8 cellular contexts compared by ENCODE assay signal in genomic region chrX:16836371-16836770, GRCh38. TPM values are rescaled to one million over a fixed set of nuclear protein-coding genes. Genes with fewer than 3 reads are reported as not detected.
DNase-seq lines count a peak whose midpoint lies in the region; ATAC-seq, FAIRE-seq and TF ChIP-seq lines count a peak whose summit lies in the region.
"Had no signal": no experiment of that assay in that cellular context is flagged by ENCODE, and none has a peak within 500 bp of the region (broad histone marks: within the 10 kb centered on the region; RNA-seq: fewer than 3 reads in every experiment).

No MANE protein-coding gene starts in this region.

- ATAC-seq in pancreas = peak in 3 of 4 donors; percentile 78 to 82 (median 80)

- intact Hi-C loops in pancreas (cut with DNase I) (no loop called here), posterior vena cava (cut with DNase I) (no loop called here)

- H3K9me3 ChIP-seq in pancreas = no peaks in the 10 kb centered on the region

- H3K27ac ChIP-seq in pancreas = no peak overlapping the region

- no peak for TF ChIP-seq POLR2A in GM12891 (IDR thresholded peaks at IDR 0.05; ENCODE audit: low read depth, low read length)

- H3K36me3 ChIP-seq in pancreas = peaks cover 0 to 20% (median 0%) of the 10 kb centered on the region in 3 donors

- 57 to 87% methylated on average over 9 of the region's 9 CpGs for WGBS in pancreas, 2 donors

- no peaks in the 10 kb centered on the region for H3K4me1 ChIP-seq in pancreas

- H3K4me3 ChIP-seq in pancreas = no peak overlapping the region

- TF ChIP-seq CTCF in pancreas (IDR thresholded peaks at IDR 0.05) = peak in 1 of 4 donors; percentile 14

- H3K27me3 ChIP-seq in pancreas = no peaks in the 10 kb centered on the region

- peak; percentile 98 for FAIRE-seq in GM12891 (lab: Jason Lieb, UNC)
- no peak for FAIRE-seq in pancreas (lab: Jason Lieb, UNC)
- FAIRE-seq: TTC549 had no signal

- DNase-seq in GM12891 (ENCODE audit: insufficient read length, low spot score) (peak; percentile 16), LHCN-M2 (ENCODE audit: low read depth) (peak; percentile 71), dermis blood vessel endothelial cell (peak; percentile 75), pancreas (peak in 2 of 6 donors; percentile 10 to 21), COLO829 (ENCODE audit: low spot score) (no peak), posterior vena cava (ENCODE audit: low spot score) (no peak), C1 segment of cervical spinal cord (lab: John Stamatoyannopoulos, UW) (no peak)

TF ChIP-seq in GM12891, 5 proteins besides CTCF, POLR2A, EP300 and RAD21:
- TF ChIP-seq POU2F2 (IDR thresholded peaks at IDR 0.05; ENCODE audit: low read depth, low read length) (0 out of 2 replicates have a peak, but pooled peaks have one; percentile 30), SPI1 (IDR thresholded peaks at IDR 0.05; ENCODE audit: low read depth, low read length) (no peak), PAX5 (IDR thresholded peaks at IDR 0.05; ENCODE audit: insufficient read depth, low read length, severe bottlenecking) (no peak), TAF1 (IDR thresholded peaks at IDR 0.05; ENCODE audit: low read depth, low read length) (no peak), POLR2AphosphoS5 (IDR thresholded peaks at IDR 0.05; ENCODE audit: low read depth, low read length) (peak; percentile 29; the same call in 1 of the 2 replicates)

RNA-seq across cellular contexts. Expression of gene RBBP7, which starts 33.8 kb away (rescaled TPM):
- 128 TPM for polyA plus RNA-seq in GM12891 (2012; ENCODE audit: low read depth, missing spikeins)
- 100.0 and 112 TPM in 2 replicates for total RNA-seq in LHCN-M2 (2014; rRNA removed)
- polyA plus RNA-seq in LHCN-M2 (2012) = 84.3 TPM
- 79.8 and 113 TPM in 2 replicates for total RNA-seq in dermis blood vessel endothelial cell
- total RNA-seq in pancreas = 10 to 100 TPM; 29.1 to 46.2 (median 40.9) TPM
- polyA plus RNA-seq in pancreas = 10 to 100 TPM; 52.3 to 90.0 TPM
- 100 to 1,000 TPM in 1 of 2 donors, 10 to 100 TPM in 1; 98.7 to 102 TPM for total RNA-seq in posterior vena cava

RNA-seq across cellular contexts. Expression of gene TXLNG, which starts 50.1 kb away (rescaled TPM):
- 9.8 TPM for polyA plus RNA-seq in GM12891 (2012; ENCODE audit: low read depth, missing spikeins)
- total RNA-seq in LHCN-M2 (2014; rRNA removed) = 8.2 and 8.5 TPM in 2 replicates
- polyA plus RNA-seq in LHCN-M2 (2012) = 2.2 TPM
- total RNA-seq in dermis blood vessel endothelial cell = 6.2 and 7.3 TPM in 2 replicates
- 1 to 10 TPM; 4.7 to 8.6 (median 5.8) TPM for total RNA-seq in pancreas
- 10 to 100 TPM in 1 of 2 donors, 1 to 10 TPM in 1; 5.2 to 11.3 TPM for polyA plus RNA-seq in pancreas
- total RNA-seq in posterior vena cava = 1 to 10 TPM; 8.6 to 9.0 TPM

Comparison
In these comparisons a context has a peak if more than half of its experiments do, and no peak if none do; other contexts are left out.
1. DNase-seq: peak in GM12891 (single experiment), LHCN-M2 (single experiment) and dermis blood vessel endothelial cell (single experiment); none in COLO829 (single experiment), posterior vena cava (single experiment) and C1 segment of cervical spinal cord (0 of 14).